ENCODE assay signal across 34 cellular contexts in the genomic region with DNA sequence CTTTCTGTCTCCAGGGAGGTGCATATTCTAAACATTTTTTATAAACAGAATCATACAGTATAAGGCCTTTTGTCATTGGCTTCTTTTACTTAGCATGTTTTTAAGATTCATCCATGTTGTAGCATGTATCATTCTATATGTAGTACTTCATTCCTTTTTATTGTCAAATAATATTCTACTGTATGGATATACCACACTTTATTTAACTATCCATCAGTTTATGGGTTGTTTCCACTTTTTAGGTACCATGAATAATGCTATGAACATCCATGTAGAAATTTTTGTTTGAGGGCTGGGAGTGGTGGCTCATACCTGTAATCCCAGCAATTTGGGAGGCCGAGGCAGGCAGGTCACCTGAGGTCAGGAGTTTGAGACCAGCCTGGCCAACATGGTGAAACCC.
"Had no signal": no experiment of that assay in that cellular context is flagged by ENCODE, and none has a peak within 500 bp of the region (broad histone marks: within the 10 kb centered on the region; RNA-seq: fewer than 3 reads in every experiment).

No MANE protein-coding gene starts in this region.

- H3K27ac Mint-ChIP-seq: activated B cell treated with CpG ODN at 0.5 μM for 24 hours; activated CD4-positive, alpha-beta memory T cell treated with anti-CD3 and anti-CD28 coated beads for 36 hours; activated CD4-positive, alpha-beta T cell treated with anti-CD3 and anti-CD28 coated beads, Interleukin-2, amount 10 ng/mL, durations not matched to agents 24 days and 14 days; activated CD8-positive, alpha-beta T cell treated with anti-CD3 and anti-CD28 coated beads for 36 hours; activated naive CD4-positive, alpha-beta T cell treated with anti-CD3 and anti-CD28 coated beads for 36 hours; activated naive CD8-positive, alpha-beta T cell; activated naive CD8-positive, alpha-beta T cell treated with anti-CD3 and anti-CD28 coated beads, Interleukin-2, amount 10 ng/mL, durations not matched to agents 7 days and 5 days; activated naive CD8-positive, alpha-beta T cell treated with anti-CD3 and anti-CD28 coated beads, Interleukin-2, amount 50 U/mL, for 24 hours; activated T-cell treated with anti-CD3 and anti-CD28 coated beads, Interleukin-2, amount 50 U/mL, for 72 hours; activated T-helper 1 cell treated with anti-CD3 and anti-CD28 coated beads, Interleukin-12 subunit alpha, Interleukin-12 subunit beta, Interleukin-2, Interleukin-4 antibody, amounts not matched to agents 30 ng/mL and 10 ng/mL and 1 ng/mL, durations not matched to agents 14 hours and 24 hours and 36 hours; activated T-helper 17 cell treated with anti-CD3 and anti-CD28 coated beads, Interleukin-2, amount 50 U/mL, for 72 hours; T-helper 1 cell treated with Interleukin-12 subunit alpha and Interleukin-12 subunit beta and Interleukin-4 antibody, amounts not matched to agents 30 μg/mL and 1 μg/mL, for 36 hours; T-helper 2 cell treated with Interferon-gamma antibody and Interleukin-4, amounts not matched to agents 5 μg/mL and 100 μg/mL, for 36 hours had no signal

- ATAC-seq: activated CD8-positive, alpha-beta T cell treated with anti-CD3 and anti-CD28 coated beads for 36 hours; activated naive CD8-positive, alpha-beta T cell treated with anti-CD3 and anti-CD28 coated beads, Interleukin-2, amount 50 U/mL, for 24 hours; activated T-cell treated with anti-CD3 and anti-CD28 coated beads, Interleukin-2, amount 50 U/mL, for 4 hours; activated T-cell treated with anti-CD3 and anti-CD28 coated beads, Interleukin-2, amount 50 U/mL, for 72 hours; activated T-helper 17 cell treated with anti-CD3 and anti-CD28 coated beads, Interleukin-2, amount 50 U/mL, for 72 hours had no signal

- H3K27me3 ChIP-seq: ascending aorta had no signal

- H3K4me3 ChIP-seq: ascending aorta had no signal

- H3K9me3 ChIP-seq: ascending aorta had no signal

- H3K9me3 Mint-ChIP-seq: activated B cell treated with CpG ODN at 0.5 μM for 24 hours; activated CD4-positive, alpha-beta memory T cell treated with anti-CD3 and anti-CD28 coated beads for 36 hours; activated CD4-positive, alpha-beta T cell treated with anti-CD3 and anti-CD28 coated beads, Interleukin-2, amount 10 ng/mL, durations not matched to agents 24 days and 14 days; activated CD8-positive, alpha-beta T cell treated with anti-CD3 and anti-CD28 coated beads for 36 hours; activated naive CD8-positive, alpha-beta T cell treated with anti-CD3 and anti-CD28 coated beads, Interleukin-2, amount 10 ng/mL, durations not matched to agents 7 days and 5 days; activated naive CD8-positive, alpha-beta T cell treated with anti-CD3 and anti-CD28 coated beads, Interleukin-2, amount 50 U/mL, for 24 hours; activated T-cell treated with anti-CD3 and anti-CD28 coated beads, Interleukin-2, amount 50 U/mL, for 4 hours; activated T-cell treated with anti-CD3 and anti-CD28 coated beads, Interleukin-2, amount 50 U/mL, for 72 hours; activated T-helper 1 cell treated with anti-CD3 and anti-CD28 coated beads, Interleukin-12 subunit alpha, Interleukin-12 subunit beta, Interleukin-2, Interleukin-4 antibody, amounts not matched to agents 30 ng/mL and 10 ng/mL and 1 ng/mL, durations not matched to agents 14 hours and 24 hours and 36 hours; brain; T-helper 1 cell treated with Interleukin-12 subunit alpha and Interleukin-12 subunit beta and Interleukin-4 antibody, amounts not matched to agents 30 μg/mL and 1 μg/mL, for 36 hours; T-helper 2 cell treated with Interferon-gamma antibody and Interleukin-4, amounts not matched to agents 5 μg/mL and 100 μg/mL, for 36 hours had no signal

- DNase-seq: activated B cell treated with CpG ODN at 0.5 μM for 24 hours; activated CD4-positive, alpha-beta memory T cell treated with anti-CD3 and anti-CD28 coated beads for 36 hours; activated CD4-positive, alpha-beta T cell treated with anti-CD3 and anti-CD28 coated beads for 4 hours; activated CD4-positive, alpha-beta T cell treated with anti-CD3 and anti-CD28 coated beads, Interleukin-2, amount 10 ng/mL, durations not matched to agents 24 days and 14 days; activated CD4-positive, alpha-beta T cell treated with anti-CD3 and anti-CD28 coated beads, Interleukin-2, amount 50 U/mL, for 1 hour; activated CD4-positive, alpha-beta T cell treated with anti-CD3 and anti-CD28 coated beads, Interleukin-2, amount 50 U/mL, for 4 hours; activated CD4-positive, CD25-positive, alpha-beta regulatory T cell treated with anti-CD3 and anti-CD28 coated beads, Interleukin-2, amount 50 U/mL, for 72 hours; activated CD8-positive, alpha-beta memory T cell treated with anti-CD3 and anti-CD28 coated beads, Interleukin-2, amount 50 U/mL, for 4 hours; activated CD8-positive, alpha-beta T cell treated with anti-CD3 and anti-CD28 coated beads for 36 hours; activated effector memory CD4-positive, alpha-beta T cell treated with anti-CD3 and anti-CD28 coated beads, Interleukin-2, amount 50 U/mL, for 16 hours; activated gamma-delta T cell treated with Interleukin-2 at 50 U/mL for 16 hours; activated naive CD4-positive, alpha-beta T cell; activated naive CD4-positive, alpha-beta T cell treated with anti-CD3 and anti-CD28 coated beads for 36 hours; activated naive CD4-positive, alpha-beta T cell treated with anti-CD3 and anti-CD28 coated beads, Interleukin-2, amount 50 U/mL, for 16 hours; activated naive CD8-positive, alpha-beta T cell treated with anti-CD3 and anti-CD28 coated beads, Interleukin-2, amount 10 ng/mL, durations not matched to agents 7 days and 5 days; activated naive CD8-positive, alpha-beta T cell treated with anti-CD3 and anti-CD28 coated beads, Interleukin-2, amount 50 U/mL, for 24 hours; activated T-cell treated with anti-CD3 and anti-CD28 coated beads for 4 hours; activated T-cell treated with anti-CD3 and anti-CD28 coated beads, Interleukin-2, amount 50 U/mL, for 1 hour; activated T-cell treated with anti-CD3 and anti-CD28 coated beads, Interleukin-2, amount 50 U/mL, for 4 hours; activated T-cell treated with anti-CD3 and anti-CD28 coated beads, Interleukin-2, amount 50 U/mL, for 72 hours; amygdala; anterior cingulate cortex; central memory CD4-positive, alpha-beta T cell; T-helper 1 cell; T-helper 2 cell; T-helper 9 cell had no signal

- H3K27ac ChIP-seq: ascending aorta, VCaP had no signal

- H3K36me3 ChIP-seq: ascending aorta had no signal
